22 cellular contexts compared by ENCODE assay signal in genomic region chr6:166228425-166228824, GRCh38.
"Had no signal": no experiment of that assay in that cellular context is flagged by ENCODE, and none has a peak within 500 bp of the region (broad histone marks: within the 10 kb centered on the region; RNA-seq: fewer than 3 reads in every experiment).

No MANE protein-coding gene starts in this region.

- DNase-seq: dorsolateral prefrontal cortex; effector CD8-positive, alpha-beta T cell; foreskin melanocyte; heart left ventricle; hippocampal formation; left colon; left ventricle myocardium superior; mesenchymal stem cell; midbrain; psoas muscle; retina; right lobe of liver; stimulated activated CD4-positive, alpha-beta T cell treated with anti-CD3 and anti-CD28 coated beads, Interleukin-4, amount 100 ng/mL, for 1 hour; stimulated activated CD8-positive, alpha-beta memory T cell treated with anti-CD3 and anti-CD28 coated beads, Interleukin-4, amount 100 ng/mL, for 48 hours; stimulated activated naive CD8-positive, alpha-beta T cell treated with anti-CD3 and anti-CD28 coated beads, Interleukin-15, amount 100 ng/mL, for 72 hours; testis; upper lobe of right lung had no signal

- H3K27me3 ChIP-seq: right lobe of liver, testis, vagina had no signal

- H3K36me3 Mint-ChIP-seq: stimulated activated effector memory CD8-positive, alpha-beta T cell treated with anti-CD3 and anti-CD28 coated beads, Interleukin-12 subunit alpha, Interleukin-12 subunit beta, amount 100 ng/mL, for 72 hours had no signal

- H3K27ac ChIP-seq: dorsolateral prefrontal cortex, heart left ventricle, psoas muscle, right lobe of liver, testis, tibial nerve, upper lobe of right lung, vagina had no signal

- ATAC-seq: heart left ventricle; left ventricle myocardium superior; psoas muscle; right lobe of liver; stimulated activated effector memory CD8-positive, alpha-beta T cell treated with anti-CD3 and anti-CD28 coated beads, Interleukin-12 subunit alpha, Interleukin-12 subunit beta, amount 100 ng/mL, for 72 hours; stimulated activated naive CD8-positive, alpha-beta T cell treated with anti-CD3 and anti-CD28 coated beads, Interleukin-15, amount 100 ng/mL, for 72 hours; upper lobe of right lung had no signal

- H3K4me3 ChIP-seq: dorsolateral prefrontal cortex, heart left ventricle, lung, psoas muscle, right lobe of liver, tibial nerve, upper lobe of right lung, vagina had no signal

- H3K9me3 Mint-ChIP-seq: nephron; stimulated activated effector memory CD8-positive, alpha-beta T cell treated with anti-CD3 and anti-CD28 coated beads, Interleukin-12 subunit alpha, Interleukin-12 subunit beta, amount 100 ng/mL, for 72 hours; stimulated activated naive CD8-positive, alpha-beta T cell treated with anti-CD3 and anti-CD28 coated beads, Interleukin-15, amount 100 ng/mL, for 72 hours had no signal

- H3K4me1 ChIP-seq: heart left ventricle, psoas muscle, right lobe of liver, testis, tibial nerve, upper lobe of right lung, vagina had no signal

- H3K36me3 ChIP-seq: heart left ventricle, right lobe of liver, tibial nerve, upper lobe of right lung, vagina had no signal

- H3K4me3 Mint-ChIP-seq: nephron; stimulated activated effector memory CD8-positive, alpha-beta T cell treated with anti-CD3 and anti-CD28 coated beads, Interleukin-12 subunit alpha, Interleukin-12 subunit beta, amount 100 ng/mL, for 72 hours had no signal

- H3K9me3 ChIP-seq: heart left ventricle, psoas muscle, right lobe of liver, testis, tibial nerve, upper lobe of right lung, vagina had no signal

- H3K27ac Mint-ChIP-seq: nephron; stimulated activated effector memory CD8-positive, alpha-beta T cell treated with anti-CD3 and anti-CD28 coated beads, Interleukin-12 subunit alpha, Interleukin-12 subunit beta, amount 100 ng/mL, for 72 hours had no signal
